ENCODE assay signal across 30 cellular contexts in the genomic region with DNA sequence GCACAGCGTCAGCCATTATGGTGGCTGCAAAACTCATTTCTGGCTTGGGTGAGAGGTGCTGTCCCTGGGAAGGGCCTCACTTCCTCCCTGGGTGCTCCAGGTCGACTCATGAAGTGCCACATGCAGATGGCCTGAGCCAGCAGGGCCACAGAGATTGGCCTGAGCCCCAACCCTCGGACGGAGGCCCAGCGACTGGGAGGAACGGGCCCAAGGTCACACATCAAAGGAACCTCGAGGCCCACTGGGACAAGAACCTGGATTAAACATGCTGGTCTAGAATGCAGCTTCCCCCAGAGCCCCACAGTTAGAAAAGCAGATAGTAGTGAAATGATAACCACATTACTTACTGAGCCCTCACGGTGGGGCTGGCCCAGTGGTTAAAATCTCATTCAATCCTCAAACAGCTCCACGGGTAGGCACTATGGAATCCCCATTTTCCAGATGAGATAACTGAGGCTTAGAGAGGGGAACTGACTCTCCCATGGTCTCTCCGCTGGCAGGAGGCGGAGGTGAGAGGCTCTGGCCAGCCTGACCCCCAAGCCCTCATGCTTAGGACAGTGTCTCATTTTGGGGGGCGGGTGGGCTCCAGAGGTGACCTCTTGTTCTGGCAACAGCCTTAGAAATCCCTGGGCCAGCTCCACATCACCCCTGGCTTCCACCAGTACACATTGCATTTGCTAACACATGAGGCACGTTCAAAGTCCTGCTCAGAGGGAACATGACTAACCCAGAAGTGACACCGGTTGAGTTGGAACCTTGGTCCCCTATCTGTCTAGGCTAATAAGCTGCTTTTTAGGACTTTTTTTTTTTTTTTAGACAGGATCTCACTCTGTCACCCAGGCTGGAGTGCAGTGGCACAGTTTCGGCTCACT. TPM values are rescaled to one million over a fixed set of nuclear protein-coding genes. Genes with fewer than 3 reads are reported as not detected.
DNase-seq lines count a peak whose midpoint lies in the region; ATAC-seq, FAIRE-seq and TF ChIP-seq lines count a peak whose summit lies in the region.
"Had no signal": no experiment of that assay in that cellular context is flagged by ENCODE, and none has a peak within 500 bp of the region (broad histone marks: within the 10 kb centered on the region; RNA-seq: fewer than 3 reads in every experiment).

No MANE protein-coding gene starts in this region.

- ATAC-seq in activated CD4-positive, alpha-beta T cell treated with anti-CD3 and anti-CD28 coated beads for 36 hours = peak; percentile 25
- ATAC-seq in RWPE2 (ENCODE audit: low read depth) (no peak), foreskin keratinocyte (no peak), GM19023 (IDR thresholded peaks at IDR 0.05; ENCODE audit: unreplicated experiment) (no peak), GM18867 (IDR thresholded peaks at IDR 0.05; ENCODE audit: unreplicated experiment) (no peak)
- ATAC-seq: body of pancreas; CD8-positive, alpha-beta T cell; esophagus mucosa; lower lobe of right lung had no signal

- no peak overlapping the region for H3K4me3 Mint-ChIP-seq in activated CD4-positive, alpha-beta T cell treated with anti-CD3 and anti-CD28 coated beads for 36 hours
- H3K4me3 Mint-ChIP-seq: activated naive CD8-positive, alpha-beta T cell treated with anti-CD3 and anti-CD28 coated beads, Interleukin-2, amount 50 U/mL, for 24 hours; CD8-positive, alpha-beta T cell; neural crest cell; T-helper 2 cell treated with Interferon-gamma antibody and Interleukin-4, amounts not matched to agents 5 μg/mL and 100 μg/mL, for 36 hours had no signal

- no peak overlapping the region for H3K4me3 ChIP-seq in RWPE2 (ENCODE audit: severe bottlenecking)
- H3K4me3 ChIP-seq in small intestine (ENCODE audit: low read depth in 1 of 2, low read length in 2 of 2) = no peak overlapping the region
- H3K4me3 ChIP-seq in coronary artery = no peak overlapping the region
- H3K4me3 ChIP-seq: body of pancreas, lower lobe of right lung, sigmoid colon had no signal

- intact Hi-C loops in activated CD4-positive, alpha-beta T cell treated with anti-CD3 and anti-CD28 coated beads for 36 hours (cut with DNase I, micrococcal nuclease) = no loop called here

- H3K4me1 Mint-ChIP-seq in activated CD4-positive, alpha-beta T cell treated with anti-CD3 and anti-CD28 coated beads for 36 hours = no peaks in the 10 kb centered on the region
- H3K4me1 Mint-ChIP-seq: activated naive CD8-positive, alpha-beta T cell treated with anti-CD3 and anti-CD28 coated beads, Interleukin-2, amount 50 U/mL, for 24 hours had no signal

- TF ChIP-seq CTCF in RWPE2 (IDR thresholded peaks at IDR 0.05; ENCODE audit: poor library complexity, severe bottlenecking) (peak; percentile 27), foreskin keratinocyte (conservative IDR thresholded peaks at IDR 0.05) (peak; percentile 15), coronary artery (IDR thresholded peaks at IDR 0.05) (no peak)

- no peaks in the 10 kb centered on the region for H3K36me3 Mint-ChIP-seq in activated CD4-positive, alpha-beta T cell treated with anti-CD3 and anti-CD28 coated beads for 36 hours (ENCODE audit: low read depth)
- H3K36me3 Mint-ChIP-seq: CD8-positive, alpha-beta T cell had no signal

- CTCF ChIA-PET in activated CD4-positive, alpha-beta T cell treated with anti-CD3 and anti-CD28 coated beads for 36 hours (lab: Charles Lee) = interaction anchor here (0.8 kb wide), 1 partner anchor 136 kb away, joined by 3 read pairs; no protein-coding TSS in a partner anchor

- no peaks in the 10 kb centered on the region for H3K9me3 ChIP-seq in RWPE2 (ENCODE audit: severe bottlenecking)
- H3K9me3 ChIP-seq in small intestine (ENCODE audit: control insufficient read depth, low read depth) = no peaks in the 10 kb centered on the region
- H3K9me3 ChIP-seq: body of pancreas, lower lobe of right lung, sigmoid colon had no signal

- POLR2A ChIA-PET in activated CD4-positive, alpha-beta T cell treated with anti-CD3 and anti-CD28 coated beads for 36 hours (lab: Charles Lee) = no interaction called here

- no peak overlapping the region for H3K27ac ChIP-seq in RWPE2 (ENCODE audit: poor library complexity, severe bottlenecking)
- H3K27ac ChIP-seq in foreskin keratinocyte = no peak overlapping the region
- H3K27ac ChIP-seq in small intestine (ENCODE audit: low read depth in 1 of 2, low read length in 1 of 2) = peak overlapping the region in 1 of 2 donors; percentile 27
- H3K27ac ChIP-seq in coronary artery = no peak overlapping the region
- H3K27ac ChIP-seq: 22Rv1, body of pancreas, lower lobe of right lung had no signal

- H3K27ac Mint-ChIP-seq in activated CD4-positive, alpha-beta T cell treated with anti-CD3 and anti-CD28 coated beads for 36 hours = no peak overlapping the region
- H3K27ac Mint-ChIP-seq: activated naive CD8-positive, alpha-beta T cell treated with anti-CD3 and anti-CD28 coated beads, Interleukin-2, amount 50 U/mL, for 24 hours; CD8-positive, alpha-beta T cell; T-helper 2 cell treated with Interferon-gamma antibody and Interleukin-4, amounts not matched to agents 5 μg/mL and 100 μg/mL, for 36 hours had no signal

- H3K36me3 ChIP-seq in RWPE2 (ENCODE audit: low read depth) (peaks cover 94% of the 10 kb centered on the region), small intestine (ENCODE audit: control insufficient read depth in 2 of 2, insufficient read depth in 2 of 2, low read length in 2 of 2) (peaks cover 8 to 28% of the 10 kb centered on the region in 2 donors)

- no peaks in the 10 kb centered on the region for H3K9me3 Mint-ChIP-seq in activated CD4-positive, alpha-beta T cell treated with anti-CD3 and anti-CD28 coated beads for 36 hours (ENCODE audit: low read depth)
- H3K9me3 Mint-ChIP-seq: activated naive CD8-positive, alpha-beta T cell treated with anti-CD3 and anti-CD28 coated beads, Interleukin-2, amount 50 U/mL, for 24 hours; CD8-positive, alpha-beta T cell; neural crest cell; T-helper 2 cell treated with Interferon-gamma antibody and Interleukin-4, amounts not matched to agents 5 μg/mL and 100 μg/mL, for 36 hours had no signal

- no peaks in the 10 kb centered on the region for H3K27me3 Mint-ChIP-seq in activated CD4-positive, alpha-beta T cell treated with anti-CD3 and anti-CD28 coated beads for 36 hours
- H3K27me3 Mint-ChIP-seq: activated naive CD8-positive, alpha-beta T cell treated with anti-CD3 and anti-CD28 coated beads, Interleukin-2, amount 50 U/mL, for 24 hours had no signal

- H3K4me1 ChIP-seq in RWPE2 (ENCODE audit: insufficient read depth, poor library complexity, severe bottlenecking) (peaks cover 13% of the 10 kb centered on the region), foreskin keratinocyte (peaks cover 5% of the 10 kb centered on the region), small intestine (ENCODE audit: control insufficient read depth in 2 of 2, insufficient read depth in 1 of 2, low read depth in 1 of 2, low read length in 1 of 2) (no peaks in the 10 kb centered on the region)
- H3K4me1 ChIP-seq: body of pancreas, lower lobe of right lung had no signal

- FAIRE-seq in small intestine (lab: Jason Lieb, UNC) = no peak
- FAIRE-seq: islet of Langerhans had no signal

- 61 to 71% (median 66%) methylated on average over 15 of the region's 15 CpGs for WGBS in small intestine, 3 donors

- H3K27me3 ChIP-seq in RWPE2 (ENCODE audit: insufficient read depth, poor library complexity, severe bottlenecking) = no peaks in the 10 kb centered on the region
- no peaks in the 10 kb centered on the region for H3K27me3 ChIP-seq in foreskin keratinocyte
- no peaks in the 10 kb centered on the region for H3K27me3 ChIP-seq in small intestine (ENCODE audit: control insufficient read depth in 2 of 2, insufficient read depth in 2 of 2, low read length in 2 of 2)
- H3K27me3 ChIP-seq: body of pancreas, sigmoid colon had no signal

- no peak for DNase-seq in activated CD4-positive, alpha-beta T cell treated with anti-CD3 and anti-CD28 coated beads for 36 hours
- no peak for DNase-seq in activated CD4-positive, alpha-beta T cell treated with anti-CD3 and anti-CD28 coated beads, Interleukin-2, amount 50 U/mL, for 48 hours
- DNase-seq in RWPE2 (ENCODE audit: low spot score) = no peak
- DNase-seq in foreskin keratinocyte = no peak
- peak; percentile 75 for DNase-seq in small intestine
- DNase-seq in coronary artery (ENCODE audit: low spot score) = no peak
- DNase-seq: activated CD4-positive, alpha-beta T cell treated with anti-CD3 and anti-CD28 coated beads, Interleukin-2, amount 50 U/mL, for 4 hours; activated effector memory CD4-positive, alpha-beta T cell treated with anti-CD3 and anti-CD28 coated beads, Interleukin-2, amount 50 U/mL, for 16 hours; activated naive CD8-positive, alpha-beta T cell treated with anti-CD3 and anti-CD28 coated beads, Interleukin-2, amount 50 U/mL, for 24 hours; body of pancreas; effector CD8-positive, alpha-beta T cell; foreskin melanocyte; GOT3; Kasumi-1; lower lobe of right lung; MV-4-11; NCI-H187 treated with DMSO at 0.1 percent for 48 hours; NCI-H526; RPMI8226; sigmoid colon; stimulated activated CD4-positive, alpha-beta T cell treated with anti-CD3 and anti-CD28 coated beads, Interleukin-15, amount 100 ng/mL, for 24 hours; trophoblast cell had no signal

RNA-seq across cellular contexts. Expression of a gene that starts 53.0 kb away (rescaled TPM):
- 1 to 10 TPM; 4.2 to 5.7 TPM for total RNA-seq in activated CD4-positive, alpha-beta T cell treated with anti-CD3 and anti-CD28 coated beads for 36 hours
- total RNA-seq in foreskin keratinocyte = 29.8 and 36.6 TPM in 2 replicates
- polyA plus RNA-seq in foreskin keratinocyte (22.2 and 26.2 TPM in 2 replicates), small intestine (100 to 1,000 TPM in 1 of 3 donors, 10 to 100 TPM in 2; 70.8 to 107 (median 83.6) TPM)
